ENCODE assay signal across 1 cellular context in the genomic region with DNA sequence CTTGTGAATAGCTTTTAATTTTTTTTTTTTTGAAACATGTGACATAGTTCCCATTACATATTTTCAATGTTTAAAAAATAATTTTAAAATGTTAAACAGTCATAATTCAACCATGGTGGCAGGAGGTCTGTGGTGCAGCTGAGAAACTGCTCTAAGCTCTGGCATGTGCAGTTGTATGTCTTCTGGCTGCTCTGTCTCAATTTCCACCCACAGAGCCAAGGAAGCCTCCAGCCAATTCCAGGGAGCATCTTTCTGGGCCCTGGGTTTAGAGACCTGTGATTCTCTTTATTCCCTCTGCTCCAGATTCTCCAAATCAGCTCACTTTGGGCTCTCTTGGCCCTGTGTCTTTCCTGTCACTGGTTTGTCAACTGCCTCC.
TF ChIP-seq lines count a peak whose summit lies in the region.

No MANE protein-coding gene starts in this region.

TF ChIP-seq in K562, 482 proteins besides CTCF, POLR2A, EP300 and RAD21:
- TF ChIP-seq MED1 (CRISPR knock-in tag; IDR thresholded peaks at IDR 0.05; ENCODE audit: borderline replicate concordance) (no peak), ESRRA (IDR thresholded peaks at IDR 0.05; ENCODE audit: borderline replicate concordance, low read depth) (no peak), PKNOX1 (IDR thresholded peaks at IDR 0.05) (no peak), SIN3A (IDR thresholded peaks at IDR 0.05; ENCODE audit: borderline replicate concordance in 2 of 2, control insufficient read depth in 1 of 2, low read depth in 2 of 2, low read length in 2 of 2) (no peak), ARID3A (IDR thresholded peaks at IDR 0.05; ENCODE audit: borderline replicate concordance, low read depth, low read length) (no peak), BCOR (IDR thresholded peaks at IDR 0.05) (no peak), SRSF3 (IDR thresholded peaks at IDR 0.05; ENCODE audit: insufficient read depth, low read length) (no peak), ZBTB26 (CRISPR knock-in tag; IDR thresholded peaks at IDR 0.05) (no peak), SLC30A9 (CRISPR knock-in tag; IDR thresholded peaks at IDR 0.05) (no peak), PHF8 (IDR thresholded peaks at IDR 0.05; ENCODE audit: borderline replicate concordance, low read length) (no peak)
- TF ChIP-seq, protein P1, sequence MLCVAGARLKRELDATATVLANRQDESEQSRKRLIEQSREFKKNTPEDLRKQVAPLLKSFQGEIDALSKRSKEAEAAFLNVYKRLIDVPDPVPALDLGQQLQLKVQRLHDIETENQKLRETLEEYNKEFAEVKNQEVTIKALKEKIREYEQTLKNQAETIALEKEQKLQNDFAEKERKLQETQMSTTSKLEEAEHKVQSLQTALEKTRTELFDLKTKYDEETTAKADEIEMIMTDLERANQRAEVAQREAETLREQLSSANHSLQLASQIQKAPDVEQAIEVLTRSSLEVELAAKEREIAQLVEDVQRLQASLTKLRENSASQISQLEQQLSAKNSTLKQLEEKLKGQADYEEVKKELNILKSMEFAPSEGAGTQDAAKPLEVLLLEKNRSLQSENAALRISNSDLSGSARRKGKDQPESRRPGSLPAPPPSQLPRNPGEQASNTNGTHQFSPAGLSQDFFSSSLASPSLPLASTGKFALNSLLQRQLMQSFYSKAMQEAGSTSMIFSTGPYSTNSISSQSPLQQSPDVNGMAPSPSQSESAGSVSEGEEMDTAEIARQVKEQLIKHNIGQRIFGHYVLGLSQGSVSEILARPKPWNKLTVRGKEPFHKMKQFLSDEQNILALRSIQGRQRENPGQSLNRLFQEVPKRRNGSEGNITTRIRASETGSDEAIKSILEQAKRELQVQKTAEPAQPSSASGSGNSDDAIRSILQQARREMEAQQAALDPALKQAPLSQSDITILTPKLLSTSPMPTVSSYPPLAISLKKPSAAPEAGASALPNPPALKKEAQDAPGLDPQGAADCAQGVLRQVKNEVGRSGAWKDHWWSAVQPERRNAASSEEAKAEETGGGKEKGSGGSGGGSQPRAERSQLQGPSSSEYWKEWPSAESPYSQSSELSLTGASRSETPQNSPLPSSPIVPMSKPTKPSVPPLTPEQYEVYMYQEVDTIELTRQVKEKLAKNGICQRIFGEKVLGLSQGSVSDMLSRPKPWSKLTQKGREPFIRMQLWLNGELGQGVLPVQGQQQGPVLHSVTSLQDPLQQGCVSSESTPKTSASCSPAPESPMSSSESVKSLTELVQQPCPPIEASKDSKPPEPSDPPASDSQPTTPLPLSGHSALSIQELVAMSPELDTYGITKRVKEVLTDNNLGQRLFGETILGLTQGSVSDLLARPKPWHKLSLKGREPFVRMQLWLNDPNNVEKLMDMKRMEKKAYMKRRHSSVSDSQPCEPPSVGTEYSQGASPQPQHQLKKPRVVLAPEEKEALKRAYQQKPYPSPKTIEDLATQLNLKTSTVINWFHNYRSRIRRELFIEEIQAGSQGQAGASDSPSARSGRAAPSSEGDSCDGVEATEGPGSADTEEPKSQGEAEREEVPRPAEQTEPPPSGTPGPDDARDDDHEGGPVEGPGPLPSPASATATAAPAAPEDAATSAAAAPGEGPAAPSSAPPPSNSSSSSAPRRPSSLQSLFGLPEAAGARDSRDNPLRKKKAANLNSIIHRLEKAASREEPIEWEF (CRISPR knock-in tag; IDR thresholded peaks at IDR 0.05): no peak
